In genomic region chr14:61696753-61697318, GRCh38 we compare ENCODE assay signal across 8 cellular contexts. TPM values are rescaled to one million over a fixed set of nuclear protein-coding genes. Genes with fewer than 3 reads are reported as not detected.
A peak's percentile ranks its signal among the peaks of the same experiment; 100 is the strongest.
DNase-seq lines count a peak whose midpoint lies in the region; ATAC-seq lines count a peak whose summit lies in the region.

No MANE protein-coding gene starts in this region.

- peaks cover 41% of the 10 kb centered on the region for H3K36me3 Mint-ChIP-seq in activated CD4-positive, alpha-beta memory T cell treated with anti-CD3 and anti-CD28 coated beads, Interleukin-2, amount 10 ng/mL, durations not matched to agents 7 days and 5 days (ENCODE audit: low read depth)
- peaks cover 15% of the 10 kb centered on the region for H3K36me3 Mint-ChIP-seq in stimulated activated memory B cell treated with anti-CD40 and anti-IgM and Interleukin-4, amounts not matched to agents 10 μg/mL and 1 μg/mL and 100 μg/mL, for 72 hours

- H3K27me3 Mint-ChIP-seq in activated CD4-positive, alpha-beta memory T cell treated with anti-CD3 and anti-CD28 coated beads, Interleukin-2, amount 10 ng/mL, durations not matched to agents 7 days and 5 days, result no peaks in the 10 kb centered on the region
- H3K27me3 Mint-ChIP-seq in stimulated activated memory B cell treated with anti-CD40 and anti-IgM and Interleukin-4, amounts not matched to agents 10 μg/mL and 1 μg/mL and 100 μg/mL, for 72 hours, result no peaks in the 10 kb centered on the region

- CTCF ChIA-PET in activated CD4-positive, alpha-beta memory T cell treated with anti-CD3 and anti-CD28 coated beads, Interleukin-2, amount 10 ng/mL, durations not matched to agents 7 days and 5 days (lab: Charles Lee), result interaction anchor here (1.0 to 1.6 kb wide), 2 partner anchors 16 to 141 kb away, joined by 3 read pairs; no protein-coding TSS in a partner anchor

- H3K27ac ChIP-seq in iPS-18a (ENCODE audit: low read length), result peak overlapping the region; percentile 92

- DNase-seq in NCI-H524 (lab: John Stamatoyannopoulos, UW) (peak; percentile 8 to 43), NCI-H524 treated with DMSO at 0.1 percent for 48 hours (lab: John Stamatoyannopoulos, UW) (no peak)
- DNase-seq in activated CD4-positive, alpha-beta memory T cell treated with anti-CD3 and anti-CD28 coated beads, Interleukin-2, amount 10 ng/mL, durations not matched to agents 7 days and 5 days, result no peak
- DNase-seq in activated CD4-positive, alpha-beta T cell treated with anti-CD3 and anti-CD28 coated beads for 1 hour, result no peak

- H3K4me3 ChIP-seq in iPS-18a (ENCODE audit: low read length), result peak overlapping the region; percentile 88

- no peaks in the 10 kb centered on the region for H3K9me3 ChIP-seq in iPS-18a (ENCODE audit: control insufficient read depth, low read depth, low read length)

- H3K9ac ChIP-seq in iPS-18a (ENCODE audit: low read length), result peak overlapping the region; percentile 93

- H3K9me3 Mint-ChIP-seq in activated CD4-positive, alpha-beta memory T cell treated with anti-CD3 and anti-CD28 coated beads, Interleukin-2, amount 10 ng/mL, durations not matched to agents 7 days and 5 days, result no peaks in the 10 kb centered on the region
- no peaks in the 10 kb centered on the region for H3K9me3 Mint-ChIP-seq in stimulated activated memory B cell treated with anti-CD40 and anti-IgM and Interleukin-4, amounts not matched to agents 10 μg/mL and 1 μg/mL and 100 μg/mL, for 72 hours

- peak overlapping the region; percentile 91 for H3K27ac Mint-ChIP-seq in activated CD4-positive, alpha-beta memory T cell treated with anti-CD3 and anti-CD28 coated beads, Interleukin-2, amount 10 ng/mL, durations not matched to agents 7 days and 5 days
- H3K27ac Mint-ChIP-seq in stimulated activated memory B cell treated with anti-CD40 and anti-IgM and Interleukin-4, amounts not matched to agents 10 μg/mL and 1 μg/mL and 100 μg/mL, for 72 hours, result peak overlapping the region; percentile 91

- H3K4me1 Mint-ChIP-seq in activated CD4-positive, alpha-beta memory T cell treated with anti-CD3 and anti-CD28 coated beads, Interleukin-2, amount 10 ng/mL, durations not matched to agents 7 days and 5 days, result peaks cover 56% of the 10 kb centered on the region
- peaks cover 35% of the 10 kb centered on the region for H3K4me1 Mint-ChIP-seq in stimulated activated memory B cell treated with anti-CD40 and anti-IgM and Interleukin-4, amounts not matched to agents 10 μg/mL and 1 μg/mL and 100 μg/mL, for 72 hours

- H3K27me3 ChIP-seq in iPS-18a (ENCODE audit: control insufficient read depth, insufficient read depth, low read length), result no peaks in the 10 kb centered on the region

- H3K4me3 Mint-ChIP-seq in activated CD4-positive, alpha-beta memory T cell treated with anti-CD3 and anti-CD28 coated beads, Interleukin-2, amount 10 ng/mL, durations not matched to agents 7 days and 5 days, result peak overlapping the region; percentile 95
- peak overlapping the region; percentile 93 for H3K4me3 Mint-ChIP-seq in stimulated activated memory B cell treated with anti-CD40 and anti-IgM and Interleukin-4, amounts not matched to agents 10 μg/mL and 1 μg/mL and 100 μg/mL, for 72 hours

- POLR2A ChIA-PET in activated CD4-positive, alpha-beta memory T cell treated with anti-CD3 and anti-CD28 coated beads, Interleukin-2, amount 10 ng/mL, durations not matched to agents 7 days and 5 days (lab: Charles Lee), result interaction anchor here (0.8 to 3.9 kb wide), 15 partner anchors 9 to 1448 kb away, joined by 3 to 44 read pairs (median 5); partner anchors contain the start of gene PPM1A

- no peak for ATAC-seq in stimulated activated memory B cell treated with anti-CD40 and anti-IgM and Interleukin-4, amounts not matched to agents 10 μg/mL and 1 μg/mL and 100 μg/mL, for 72 hours
- ATAC-seq in GM19467 (IDR thresholded peaks at IDR 0.05; ENCODE audit: unreplicated experiment) (no peak), GM18520 (IDR thresholded peaks at IDR 0.05; ENCODE audit: unreplicated experiment) (no peak)

- peaks cover 40% of the 10 kb centered on the region for H3K4me1 ChIP-seq in iPS-18a (ENCODE audit: control insufficient read depth, low read depth, low read length)

- H3K36me3 ChIP-seq in iPS-18a (ENCODE audit: control insufficient read depth, low read depth, low read length), result no peaks in the 10 kb centered on the region

RNA-seq across cellular contexts. Expression of gene HIF1A, which starts 1.5 kb away (rescaled TPM):
- 100 to 1,000 TPM; 153 to 158 TPM for total RNA-seq in activated CD4-positive, alpha-beta memory T cell treated with anti-CD3 and anti-CD28 coated beads, Interleukin-2, amount 10 ng/mL, durations not matched to agents 7 days and 5 days

Comparison
In these comparisons a context has a peak if more than half of its experiments do, and no peak if none do; other contexts are left out.
1. DNase-seq: peak in NCI-H524 (2 of 2); none in NCI-H524 treated with DMSO at 0.1 percent for 48 hours (single experiment), activated CD4-positive, alpha-beta memory T cell treated with anti-CD3 and anti-CD28 coated beads, Interleukin-2, amount 10 ng/mL, durations not matched to agents 7 days and 5 days (single experiment) and activated CD4-positive, alpha-beta T cell treated with anti-CD3 and anti-CD28 coated beads for 1 hour (single experiment).